Comparison of ENCODE assay signal across 29 cellular contexts in genomic region chr21:19731251-19731650, GRCh38.
"Had no signal": no experiment of that assay in that cellular context is flagged by ENCODE, and none has a peak within 500 bp of the region (broad histone marks: within the 10 kb centered on the region; RNA-seq: fewer than 3 reads in every experiment).

No MANE protein-coding gene starts in this region.

- FAIRE-seq: urothelium cell line had no signal

- H3K36me3 Mint-ChIP-seq: activated CD8-positive, alpha-beta memory T cell treated with anti-CD3 and anti-CD28 coated beads, Interleukin-2, amount 10 ng/mL, durations not matched to agents 7 days and 5 days; activated naive CD4-positive, alpha-beta T cell treated with anti-CD3 and anti-CD28 coated beads, Interleukin-2, amount 50 U/mL, for 24 hours; stimulated activated effector memory CD8-positive, alpha-beta T cell treated with anti-CD3 and anti-CD28 coated beads, Interleukin-12 subunit alpha, Interleukin-12 subunit beta, amount 100 ng/mL, for 72 hours had no signal

- H3K9me3 Mint-ChIP-seq: nephron had no signal

- H3K4me3 ChIP-seq: cardiac muscle cell, esophagus squamous epithelium, heart right ventricle, left ventricle myocardium inferior, lung, right lobe of liver, thoracic aorta had no signal

- H3K27me3 Mint-ChIP-seq: activated B cell treated with CpG ODN at 0.5 μM for 24 hours; activated CD4-positive, alpha-beta T cell treated with anti-CD3 and anti-CD28 coated beads for 36 hours; activated CD8-positive, alpha-beta memory T cell treated with anti-CD3 and anti-CD28 coated beads, Interleukin-2, amount 10 ng/mL, durations not matched to agents 7 days and 5 days; activated naive CD4-positive, alpha-beta T cell treated with anti-CD3 and anti-CD28 coated beads, Interleukin-2, amount 50 U/mL, for 24 hours; dendritic cell treated with granulocyte-macrophage colony-stimulating factor and Interleukin-4, amounts not matched to agents 40 ng/mL and 50 ng/mL, for 4 days; progenitor cell of endocrine pancreas; stimulated activated naive CD8-positive, alpha-beta T cell treated with anti-CD3 and anti-CD28 coated beads, Interleukin-15, Interleukin-2, amounts not matched to agents 100 ng/mL and 50 ng/mL, for 24 hours had no signal

- H3K4me3 Mint-ChIP-seq: activated B cell treated with CpG ODN at 0.5 μM for 24 hours; activated CD4-positive, alpha-beta T cell treated with anti-CD3 and anti-CD28 coated beads for 36 hours; activated CD8-positive, alpha-beta memory T cell treated with anti-CD3 and anti-CD28 coated beads, Interleukin-2, amount 10 ng/mL, durations not matched to agents 7 days and 5 days; activated CD8-positive, alpha-beta T cell treated with anti-CD3 and anti-CD28 coated beads, Interleukin-2, amount 10 ng/mL, durations not matched to agents 7 days and 5 days; activated naive CD4-positive, alpha-beta T cell treated with anti-CD3 and anti-CD28 coated beads, Interleukin-2, amount 50 U/mL, for 24 hours; dendritic cell treated with granulocyte-macrophage colony-stimulating factor and Interleukin-4, amounts not matched to agents 40 ng/mL and 50 ng/mL, for 4 days; nephron; stimulated activated effector memory CD8-positive, alpha-beta T cell treated with anti-CD3 and anti-CD28 coated beads, Interleukin-12 subunit alpha, Interleukin-12 subunit beta, amount 100 ng/mL, for 72 hours; stimulated activated naive CD8-positive, alpha-beta T cell treated with anti-CD3 and anti-CD28 coated beads, Interleukin-15, Interleukin-2, amounts not matched to agents 100 ng/mL and 50 ng/mL, for 24 hours; T-helper 2 cell treated with Interferon-gamma antibody and Interleukin-4, amounts not matched to agents 5 μg/mL and 100 μg/mL, for 36 hours had no signal

- DNase-seq: activated B cell treated with CpG ODN at 0.5 μM for 24 hours; activated CD4-positive, alpha-beta T cell treated with anti-CD3 and anti-CD28 coated beads for 36 hours; activated CD8-positive, alpha-beta memory T cell treated with anti-CD3 and anti-CD28 coated beads, Interleukin-2, amount 10 ng/mL, durations not matched to agents 7 days and 5 days; activated CD8-positive, alpha-beta T cell treated with anti-CD3 and anti-CD28 coated beads, Interleukin-2, amount 10 ng/mL, durations not matched to agents 7 days and 5 days; activated T-cell treated with anti-CD3 and anti-CD28 coated beads, Interleukin-2, amount 50 U/mL, for 48 hours; anterior cingulate cortex; esophagus squamous epithelium; foreskin melanocyte; heart right ventricle; kidney glomerular epithelial cell; left ventricle myocardium inferior; mesendoderm; right lobe of liver; stimulated activated CD4-positive, alpha-beta T cell treated with anti-CD3 and anti-CD28 coated beads, Interleukin-12 subunit alpha, Interleukin-12 subunit beta, amount 100 ng/mL, for 4 hours; stimulated activated CD4-positive, alpha-beta T cell treated with anti-CD3 and anti-CD28 coated beads, Interleukin-4, amount 100 ng/mL, for 24 hours; T-helper 1 cell; trophoblast cell had no signal

- H3K4me1 Mint-ChIP-seq: activated B cell treated with CpG ODN at 0.5 μM for 24 hours; activated CD4-positive, alpha-beta T cell treated with anti-CD3 and anti-CD28 coated beads for 36 hours; activated CD8-positive, alpha-beta memory T cell treated with anti-CD3 and anti-CD28 coated beads, Interleukin-2, amount 10 ng/mL, durations not matched to agents 7 days and 5 days; activated naive CD4-positive, alpha-beta T cell treated with anti-CD3 and anti-CD28 coated beads, Interleukin-2, amount 50 U/mL, for 24 hours; nephron; stimulated activated effector memory CD8-positive, alpha-beta T cell treated with anti-CD3 and anti-CD28 coated beads, Interleukin-12 subunit alpha, Interleukin-12 subunit beta, amount 100 ng/mL, for 72 hours had no signal

- H3K27ac Mint-ChIP-seq: activated B cell treated with CpG ODN at 0.5 μM for 24 hours; activated CD4-positive, alpha-beta T cell treated with anti-CD3 and anti-CD28 coated beads for 36 hours; activated CD8-positive, alpha-beta memory T cell treated with anti-CD3 and anti-CD28 coated beads, Interleukin-2, amount 10 ng/mL, durations not matched to agents 7 days and 5 days; activated CD8-positive, alpha-beta T cell treated with anti-CD3 and anti-CD28 coated beads, Interleukin-2, amount 10 ng/mL, durations not matched to agents 7 days and 5 days; activated naive CD4-positive, alpha-beta T cell treated with anti-CD3 and anti-CD28 coated beads, Interleukin-2, amount 50 U/mL, for 24 hours; activated T-helper 2 cell treated with anti-CD3 and anti-CD28 coated beads, Interferon-gamma antibody, Interleukin-2, Interleukin-4, amounts not matched to agents 10 μg/mL and 5 μg/mL and 100 μg/mL, durations not matched to agents 14 hours and 24 hours and 36 hours; dendritic cell treated with granulocyte-macrophage colony-stimulating factor and Interleukin-4, amounts not matched to agents 40 ng/mL and 50 ng/mL, for 4 days; nephron; progenitor cell of endocrine pancreas; stimulated activated effector memory CD8-positive, alpha-beta T cell treated with anti-CD3 and anti-CD28 coated beads, Interleukin-12 subunit alpha, Interleukin-12 subunit beta, amount 100 ng/mL, for 72 hours; stimulated activated naive CD8-positive, alpha-beta T cell treated with anti-CD3 and anti-CD28 coated beads, Interleukin-15, Interleukin-2, amounts not matched to agents 100 ng/mL and 50 ng/mL, for 24 hours; T-helper 2 cell treated with Interferon-gamma antibody and Interleukin-4, amounts not matched to agents 5 μg/mL and 100 μg/mL, for 36 hours had no signal

- ATAC-seq: activated CD4-positive, alpha-beta T cell treated with anti-CD3 and anti-CD28 coated beads for 36 hours; activated CD8-positive, alpha-beta memory T cell treated with anti-CD3 and anti-CD28 coated beads, Interleukin-2, amount 10 ng/mL, durations not matched to agents 7 days and 5 days; activated CD8-positive, alpha-beta T cell treated with anti-CD3 and anti-CD28 coated beads, Interleukin-2, amount 10 ng/mL, durations not matched to agents 7 days and 5 days; heart right ventricle; stimulated activated effector memory CD8-positive, alpha-beta T cell treated with anti-CD3 and anti-CD28 coated beads, Interleukin-12 subunit alpha, Interleukin-12 subunit beta, amount 100 ng/mL, for 72 hours had no signal
